Comparison of ENCODE assay signal across 8 cellular contexts in the genomic region with DNA sequence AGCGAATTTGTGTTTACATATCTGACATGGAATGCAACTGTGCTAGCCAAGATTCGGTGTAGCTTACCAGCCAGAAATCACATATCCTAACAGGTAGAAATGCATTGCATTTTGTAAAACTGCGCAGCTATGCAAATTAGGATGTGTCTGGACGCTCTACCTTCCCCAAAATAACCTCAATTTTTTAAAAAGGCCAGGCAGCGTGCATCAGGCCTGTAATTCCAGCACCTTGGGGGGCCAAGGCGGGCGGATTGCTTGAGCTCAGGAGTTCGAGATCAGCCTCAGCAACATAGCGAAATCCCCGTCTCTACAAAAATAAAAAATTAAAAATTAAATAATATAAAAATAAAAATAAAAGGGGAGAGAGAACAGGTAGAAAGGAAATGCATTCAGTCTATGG.
DNase-seq lines count a peak whose midpoint lies in the region; ATAC-seq and TF ChIP-seq lines count a peak whose summit lies in the region.

No MANE protein-coding gene starts in this region.

- ATAC-seq in T-cell (replicated peaks in 1 of 4) (no peak), GM18867 (IDR thresholded peaks at IDR 0.05; ENCODE audit: unreplicated experiment) (no peak)

- CTCF ChIA-PET in T-cell (lab: Charles Lee) = interaction anchor here (0.6 to 1.4 kb wide), 5 partner anchors 12 to 261 kb away, joined by 3 to 8 read pairs (median 4); no protein-coding TSS in a partner anchor

- H3K36me3 Mint-ChIP-seq in T-cell = peaks cover 8% of the 10 kb centered on the region

- peaks cover 27 to 33% (median 30%) of the 10 kb centered on the region in 3 donors for H3K4me1 Mint-ChIP-seq in T-cell

- DNase-seq in GM06990 (ENCODE audit: extremely low read depth, insufficient read length) = no peak
- no peak for DNase-seq in T-cell
- DNase-seq in fibroblast of villous mesenchyme (ENCODE audit: low read depth) = peak; percentile 13
- DNase-seq in retinal pigment epithelial cell (ENCODE audit: low read depth) = no peak
- no peak for DNase-seq in anterior cingulate cortex (lab: John Stamatoyannopoulos, UW)
- no peak for DNase-seq in SK-N-DZ (ENCODE audit: low spot score)
- DNase-seq in NCI-H748 treated with DMSO at 0.1 percent for 48 hours (lab: John Stamatoyannopoulos, UW) = no peak

- no peaks in the 10 kb centered on the region for H3K27me3 Mint-ChIP-seq in T-cell

- H3K4me3 ChIP-seq in GM06990 (replicated peaks; ENCODE audit: low read depth, low read length) (peak overlapping the region; percentile 84), fibroblast of villous mesenchyme (ENCODE audit: low read depth, low read length) (peak overlapping the region; percentile 84), retinal pigment epithelial cell (ENCODE audit: low read length) (peak overlapping the region; percentile 84)

- no peak for TF ChIP-seq CTCF in GM06990 (IDR thresholded peaks at IDR 0.05; ENCODE audit: insufficient read depth, low read length, poor library complexity, severe bottlenecking)
- TF ChIP-seq CTCF in fibroblast of villous mesenchyme (IDR thresholded peaks at IDR 0.05; ENCODE audit: insufficient read depth, low read depth, low read length) = no peak
- TF ChIP-seq CTCF in retinal pigment epithelial cell (conservative IDR thresholded peaks at IDR 0.05; ENCODE audit: low read depth, low read length) = no peak

- H3K4me3 Mint-ChIP-seq in T-cell = peak overlapping the region; percentile 92 to 94 (median 92)

- H3K9me3 Mint-ChIP-seq in T-cell = no peaks in the 10 kb centered on the region

- peaks cover 2% of the 10 kb centered on the region; the same call in 1 of the 2 replicates for H3K36me3 ChIP-seq in GM06990 (ENCODE audit: control insufficient read depth, insufficient read depth, low read length)

- H3K27me3 ChIP-seq in GM06990 (replicated peaks; ENCODE audit: control insufficient read depth, insufficient read depth, low read length) = no peaks in the 10 kb centered on the region

- H3K27ac Mint-ChIP-seq in T-cell = peak overlapping the region in 1 of 2 donors; percentile 39

- POLR2A ChIA-PET in T-cell (lab: Charles Lee) = interaction anchor here (0.6 to 1.4 kb wide), 9 partner anchors 122 to 1550 kb away, joined by 3 to 9 read pairs (median 4); a partner anchor contains a TSS
